8 cellular contexts compared by ENCODE assay signal in the genomic region with DNA sequence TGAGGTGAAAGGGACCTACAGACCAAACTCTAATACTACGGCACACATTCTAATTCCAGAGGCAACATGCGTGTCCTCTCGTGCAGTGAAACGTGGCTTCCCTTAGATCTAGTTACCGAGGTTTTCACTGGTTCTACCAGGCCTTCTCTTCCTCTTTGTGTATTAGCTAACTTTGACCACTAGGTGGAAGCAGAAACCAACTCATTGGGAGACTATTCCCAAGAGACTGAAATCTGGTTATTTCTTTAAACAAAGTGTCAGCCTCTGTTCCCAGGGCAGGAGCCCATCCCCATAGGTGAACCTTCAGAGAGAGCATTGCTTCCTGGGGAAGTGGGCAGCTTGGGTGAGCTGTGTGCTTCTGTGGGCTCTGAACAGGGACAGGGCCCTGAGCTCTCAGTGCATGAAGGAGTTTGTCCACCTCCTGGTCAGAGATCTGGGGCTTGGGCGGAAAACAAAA. TPM values are rescaled to one million over a fixed set of nuclear protein-coding genes. Genes with fewer than 3 reads are reported as not detected.
DNase-seq lines count a peak whose midpoint lies in the region; ATAC-seq and TF ChIP-seq lines count a peak whose summit lies in the region.

No MANE protein-coding gene starts in this region.

- H3K4me3 Mint-ChIP-seq in activated T-helper 2 cell treated with anti-CD3 and anti-CD28 coated beads, Interferon-gamma antibody, Interleukin-2, Interleukin-4, amounts not matched to agents 10 μg/mL and 5 μg/mL and 100 μg/mL, durations not matched to agents 14 hours and 24 hours and 36 hours (ENCODE audit: low read depth), result no peak overlapping the region

- TF ChIP-seq CTCF in heart left ventricle (IDR thresholded peaks at IDR 0.05) (peak; percentile 71 to 93 (median 82)), prostate gland (IDR thresholded peaks at IDR 0.05) (peak; percentile 60 to 86 (median 79))

- peak; percentile 63 for ATAC-seq in HG02938 (IDR thresholded peaks at IDR 0.05; ENCODE audit: unreplicated experiment)
- ATAC-seq in heart left ventricle, result peak in 3 of 4 donors; percentile 44 to 58 (median 48)

- 18 to 22% (median 21%) methylated on average over 6 of the region's 6 CpGs for WGBS in heart left ventricle, 4 donors
- 20% methylated on average over 6 of the region's 6 CpGs for WGBS in prostate gland

- H3K9me3 Mint-ChIP-seq in activated T-helper 2 cell treated with anti-CD3 and anti-CD28 coated beads, Interferon-gamma antibody, Interleukin-2, Interleukin-4, amounts not matched to agents 10 μg/mL and 5 μg/mL and 100 μg/mL, durations not matched to agents 14 hours and 24 hours and 36 hours, result no peaks in the 10 kb centered on the region

- H3K9me3 ChIP-seq in adipocyte (ENCODE audit: control insufficient read depth, low read length) (no peaks in the 10 kb centered on the region), heart left ventricle (no peaks in the 10 kb centered on the region), prostate gland (no peaks in the 10 kb centered on the region)

- no peaks in the 10 kb centered on the region for H3K27me3 Mint-ChIP-seq in activated T-helper 2 cell treated with anti-CD3 and anti-CD28 coated beads, Interferon-gamma antibody, Interleukin-2, Interleukin-4, amounts not matched to agents 10 μg/mL and 5 μg/mL and 100 μg/mL, durations not matched to agents 14 hours and 24 hours and 36 hours (ENCODE audit: low read depth)

- H3K4me3 ChIP-seq in adipocyte (ENCODE audit: low read length) (no peak overlapping the region), heart left ventricle (no peak overlapping the region), prostate gland (no peak overlapping the region)

- H3K4me1 ChIP-seq in adipocyte (ENCODE audit: control insufficient read depth, insufficient read depth, low read length), result peaks cover 11% of the 10 kb centered on the region
- H3K4me1 ChIP-seq in heart left ventricle, result peaks cover 0 to 8% (median 0%) of the 10 kb centered on the region in 12 donors
- H3K4me1 ChIP-seq in prostate gland (replicated peaks), result no peaks in the 10 kb centered on the region

- no peak overlapping the region for H3K27ac Mint-ChIP-seq in activated T-helper 2 cell treated with anti-CD3 and anti-CD28 coated beads, Interferon-gamma antibody, Interleukin-2, Interleukin-4, amounts not matched to agents 10 μg/mL and 5 μg/mL and 100 μg/mL, durations not matched to agents 14 hours and 24 hours and 36 hours

- H3K27me3 ChIP-seq in adipocyte (replicated peaks; ENCODE audit: control insufficient read depth, insufficient read depth, low read length) (no peaks in the 10 kb centered on the region), heart left ventricle (no peaks in the 10 kb centered on the region), prostate gland (replicated peaks; ENCODE audit: insufficient read depth) (no peaks in the 10 kb centered on the region)

- peak; percentile 19 for DNase-seq in activated T-cell treated with anti-CD3 and anti-CD28 coated beads, Interleukin-2, amount 50 U/mL, for 1 hour
- DNase-seq in activated T-cell treated with anti-CD3 and anti-CD28 coated beads for 4 hours (no peak), NCI-H524 (lab: John Stamatoyannopoulos, UW) (peak; percentile 93 to 97), adipocyte (ENCODE audit: low read depth) (peak; percentile 89), heart left ventricle (no peak), prostate gland (ENCODE audit: low spot score) (peak; percentile 42)
- no peak for DNase-seq in activated T-helper 2 cell treated with anti-CD3 and anti-CD28 coated beads, Interferon-gamma antibody, Interleukin-2, Interleukin-4, amounts not matched to agents 10 μg/mL and 5 μg/mL and 100 μg/mL, durations not matched to agents 14 hours and 24 hours and 36 hours (ENCODE audit: low spot score)

- intact Hi-C loops in heart left ventricle (cut with DNase I) (loop anchor here (2.0 to 10.0 kb wide), 11 partner anchors 197 to 694 kb away; no protein-coding TSS in a partner anchor), prostate gland (cut with DNase I) (loop anchor here (5.0 kb wide), 2 partner anchors 197 to 688 kb away; no protein-coding TSS in a partner anchor)
- intact Hi-C loops in activated T-helper 2 cell treated with anti-CD3 and anti-CD28 coated beads, Interferon-gamma antibody, Interleukin-2, Interleukin-4, amounts not matched to agents 10 μg/mL and 5 μg/mL and 100 μg/mL, durations not matched to agents 14 hours and 24 hours and 36 hours (cut with micrococcal nuclease), result loop anchor here (2.0 kb wide), 1 partner anchor 302 kb away; no protein-coding TSS in a partner anchor

- H3K36me3 ChIP-seq in adipocyte (ENCODE audit: control insufficient read depth, insufficient read depth, low read length, severe bottlenecking) (no peaks in the 10 kb centered on the region), heart left ventricle (peaks cover 0 to 64% (median 28%) of the 10 kb centered on the region in 9 donors), prostate gland (no peaks in the 10 kb centered on the region)

- H3K27ac ChIP-seq in heart left ventricle (no peak overlapping the region), prostate gland (no peak overlapping the region)

- no peaks in the 10 kb centered on the region for H3K36me3 Mint-ChIP-seq in activated T-helper 2 cell treated with anti-CD3 and anti-CD28 coated beads, Interferon-gamma antibody, Interleukin-2, Interleukin-4, amounts not matched to agents 10 μg/mL and 5 μg/mL and 100 μg/mL, durations not matched to agents 14 hours and 24 hours and 36 hours (ENCODE audit: low read depth)

- no peaks in the 10 kb centered on the region for H3K4me1 Mint-ChIP-seq in activated T-helper 2 cell treated with anti-CD3 and anti-CD28 coated beads, Interferon-gamma antibody, Interleukin-2, Interleukin-4, amounts not matched to agents 10 μg/mL and 5 μg/mL and 100 μg/mL, durations not matched to agents 14 hours and 24 hours and 36 hours (ENCODE audit: low read depth)

- H3K9ac ChIP-seq in adipocyte (ENCODE audit: low read length), result peak overlapping the region; percentile 38

- no peak for TF ChIP-seq POLR2A in heart left ventricle (IDR thresholded peaks at IDR 0.05)
- no peak for TF ChIP-seq POLR2A in prostate gland (IDR thresholded peaks at IDR 0.05)

RNA-seq across cellular contexts. Expression of gene RCVRN, which starts 19.7 kb away (rescaled TPM):
- total RNA-seq in heart left ventricle (1 to 10 TPM in 1 of 9 donors, under 1 TPM in 6, not detected in 2; 0.09 to 1.2 (median 0.27) TPM), prostate gland (under 1 TPM in 1 of 2 donors, not detected in 1; 0.23 TPM)
- under 1 TPM; 0.15 to 0.19 TPM for polyA plus RNA-seq in heart left ventricle
- total RNA-seq in activated T-helper 2 cell treated with anti-CD3 and anti-CD28 coated beads, Interferon-gamma antibody, Interleukin-2, Interleukin-4, amounts not matched to agents 10 μg/mL and 5 μg/mL and 100 μg/mL, durations not matched to agents 14 hours and 24 hours and 36 hours, result not detected in 2 replicates

Comparison
In these comparisons a context has a peak if more than half of its experiments do, and no peak if none do; other contexts are left out.
1. DNase-seq: peak in activated T-cell treated with anti-CD3 and anti-CD28 coated beads, Interleukin-2, amount 50 U/mL, for 1 hour (single experiment), NCI-H524 (2 of 2), adipocyte (single experiment) and prostate gland (single experiment); none in activated T-cell treated with anti-CD3 and anti-CD28 coated beads for 4 hours (single experiment), heart left ventricle (0 of 5) and activated T-helper 2 cell treated with anti-CD3 and anti-CD28 coated beads, Interferon-gamma antibody, Interleukin-2, Interleukin-4, amounts not matched to agents 10 μg/mL and 5 μg/mL and 100 μg/mL, durations not matched to agents 14 hours and 24 hours and 36 hours (single experiment).